In genomic region chr16:16036359-16036792, GRCh38 we compare ENCODE assay signal across 23 cellular contexts.
DNase-seq lines count a peak whose midpoint lies in the region; ATAC-seq and TF ChIP-seq lines count a peak whose summit lies in the region.
"Had no signal": no experiment of that assay in that cellular context is flagged by ENCODE, and none has a peak within 500 bp of the region (broad histone marks: within the 10 kb centered on the region; RNA-seq: fewer than 3 reads in every experiment).

No MANE protein-coding gene starts in this region.

- H3K4me3 ChIP-seq in IMR-90 (ENCODE audit: insufficient read depth, low read depth, low read length) (no peak overlapping the region), osteoblast (ENCODE audit: insufficient read depth, low read length) (no peak overlapping the region)
- H3K4me3 ChIP-seq: GM12878, MG63, SJSA1 had no signal

- H3K9me3 ChIP-seq in IMR-90 (ENCODE audit: control insufficient read depth, insufficient read depth, low read length): no peaks in the 10 kb centered on the region
- H3K9me3 ChIP-seq in osteoblast (ENCODE audit: low read depth, low read length): no peaks in the 10 kb centered on the region
- H3K9me3 ChIP-seq: MG63, SJSA1 had no signal

- peaks cover 60 to 96% of the 10 kb centered on the region in 2 experiments for H3K79me1 ChIP-seq in IMR-90 (ENCODE audit: low read depth in 1 of 2, low read length in 2 of 2)

- no peak overlapping the region for H2BK120ac ChIP-seq in IMR-90 (ENCODE audit: low read depth, low read length)

- peaks cover 4% of the 10 kb centered on the region for H3K9me3 Mint-ChIP-seq in glutamatergic neuron (ENCODE audit: unreplicated experiment)
- H3K9me3 Mint-ChIP-seq: CD4-positive, alpha-beta T cell had no signal

- CTCF ChIA-PET in IMR-90 (lab: Yijun Ruan, JAX): interaction anchor here (0.6 kb wide), 1 partner anchor 220 kb away, joined by 4 read pairs; no protein-coding TSS in a partner anchor

- H3K9ac ChIP-seq in IMR-90 (ENCODE audit: low read depth, low read length): no peak overlapping the region

- no peak overlapping the region for H3K14ac ChIP-seq in IMR-90 (replicated peaks; ENCODE audit: low read depth, low read length)

- no TSS peak for BruUV-seq in IMR-90 (replicated peaks; lab: Mats Ljungman, UMichigan)

- H3K18ac ChIP-seq in IMR-90 (ENCODE audit: low read depth, low read length): no peak overlapping the region

- no peak overlapping the region for H2AK5ac ChIP-seq in IMR-90 (ENCODE audit: low read depth, low read length)

- H3K23ac ChIP-seq in IMR-90 (ENCODE audit: low read depth, low read length): no peak overlapping the region

- POLR2A ChIA-PET in IMR-90 (lab: Charles Lee; ENCODE audit: unreplicated experiment): no interaction called here

- H3K56ac ChIP-seq in IMR-90 (ENCODE audit: extremely low read depth, insufficient read depth, low read length): no peak overlapping the region

- intact Hi-C loops in IMR-90 (cut with micrococcal nuclease): no loop called here

- H3K27ac ChIP-seq in C4-2B (peak overlapping the region; percentile 100), IMR-90 (ENCODE audit: insufficient read depth, low read length) (peak overlapping the region; percentile 27; the same call in 1 of the 2 replicates), osteoblast (ENCODE audit: low read depth, low read length) (no peak overlapping the region)
- H3K27ac ChIP-seq: SJSA1 had no signal

- H4K8ac ChIP-seq in IMR-90 (ENCODE audit: low read depth in 2 of 2, low read length in 2 of 2): no peak overlapping the region

- H3K27me3 ChIP-seq in IMR-90 (ENCODE audit: control insufficient read depth, insufficient read depth, low read length): no peaks in the 10 kb centered on the region
- H3K27me3 ChIP-seq in osteoblast (ENCODE audit: insufficient read depth, low read length): no peaks in the 10 kb centered on the region
- H3K27me3 ChIP-seq: MG63, SJSA1 had no signal

- no peak overlapping the region for H3K27ac Mint-ChIP-seq in glutamatergic neuron (ENCODE audit: unreplicated experiment)
- H3K27ac Mint-ChIP-seq: B cell; CD4-positive, alpha-beta T cell had no signal

- no peak overlapping the region for H3K4me2 ChIP-seq in IMR-90 (ENCODE audit: low read depth, low read length)
- H3K4me2 ChIP-seq in osteoblast (ENCODE audit: insufficient read depth, low read length): no peak overlapping the region

- H4K5ac ChIP-seq in IMR-90 (ENCODE audit: low read depth, low read length): no peak overlapping the region

- peaks cover 2% of the 10 kb centered on the region for H3K4me1 Mint-ChIP-seq in glutamatergic neuron (ENCODE audit: low read depth, unreplicated experiment)

- no peak for TF ChIP-seq POLR2A in IMR-90 (IDR thresholded peaks at IDR 0.05; ENCODE audit: low read depth, low read length)

- dilution Hi-C loops in IMR-90 (cut with HindIII; ENCODE audit: low sequenced_read_pairs, unreplicated experiment): no loop called here

- TF ChIP-seq CTCF in C4-2B (conservative IDR thresholded peaks at IDR 0.05) (no peak), IMR-90 (conservative IDR thresholded peaks at IDR 0.05; ENCODE audit: low read depth, low read length) (no peak), glutamatergic neuron (IDR thresholded peaks at IDR 0.05; ENCODE audit: partially characterized antibody, unreplicated experiment) (no peak), osteoblast (IDR thresholded peaks at IDR 0.05; ENCODE audit: extremely low read depth, low read depth, low read length) (no peak)

- H2BK15ac ChIP-seq in IMR-90 (ENCODE audit: low read depth, low read length): no peak overlapping the region

- H3K79me2 ChIP-seq in osteoblast (ENCODE audit: insufficient read depth, low read length): peaks cover 14% of the 10 kb centered on the region

- H3K4ac ChIP-seq in IMR-90 (ENCODE audit: low read depth, low read length): no peak overlapping the region

- in situ Hi-C loops in IMR-90 (cut with MboI; ENCODE audit: low sequenced_read_pairs): no loop called here

- H3K36me3 ChIP-seq in IMR-90 (ENCODE audit: control insufficient read depth, insufficient read depth, low read length) (peaks cover 75% of the 10 kb centered on the region), osteoblast (ENCODE audit: insufficient read depth, low read length) (peaks cover 64% of the 10 kb centered on the region)

- peaks cover 4% of the 10 kb centered on the region for H3K36me3 Mint-ChIP-seq in glutamatergic neuron (ENCODE audit: unreplicated experiment)

- H2AFZ ChIP-seq in IMR-90 (replicated peaks; ENCODE audit: low read length, poor library complexity) (no peak overlapping the region), osteoblast (ENCODE audit: low read length) (no peak overlapping the region)

- H3K9me1 ChIP-seq in IMR-90 (ENCODE audit: insufficient read depth, low read length): peaks cover 37% of the 10 kb centered on the region

- no peak overlapping the region for H4K91ac ChIP-seq in IMR-90 (ENCODE audit: insufficient read depth, low read depth, low read length)

- H2BK5ac ChIP-seq in IMR-90 (ENCODE audit: low read depth, low read length, poor library complexity, severe bottlenecking): peak overlapping the region; percentile 53

- no peak for ATAC-seq in IMR-90 (ENCODE audit: low read depth)
- ATAC-seq: GM12878 had no signal

- no CpG with 5 or more reads among the region's 8 CpGs for WGBS in IMR-90 (ENCODE audit: extremely low coverage in 2 of 2, insufficient read length in 1 of 2), 2 experiments

- TF ChIP-seq RAD21 in IMR-90 (IDR thresholded peaks at IDR 0.05; ENCODE audit: low read length): no peak

- peaks cover 30% of the 10 kb centered on the region; the same call in 1 of the 2 replicates for H4K20me1 ChIP-seq in IMR-90 (ENCODE audit: insufficient read depth, low read length)
- H4K20me1 ChIP-seq in osteoblast (ENCODE audit: insufficient read depth, low read length): peaks cover 14% of the 10 kb centered on the region

- DNase-seq in IMR-90 (no peak), glutamatergic neuron (peak; percentile 23), osteoblast (ENCODE audit: insufficient read length, low spot score, missing footprints) (peak; percentile 46), GM03348 (ENCODE audit: low spot score) (no peak), NOMO-1 (lab: John Stamatoyannopoulos, UW; ENCODE audit: unreplicated experiment in 2 of 2) (no peak), NCI-H1930 (lab: John Stamatoyannopoulos, UW) (no peak), NCI-H510A treated with DMSO at 0.1 percent for 48 hours (lab: John Stamatoyannopoulos, UW) (no peak)
- DNase-seq: ACHN; CD4-positive, alpha-beta T cell; DMS79; H7; MG63; NCI-H1092; NCI-H1694 treated with DMSO at 0.1 percent for 48 hours; NCI-H345; NCI-H69; NK-92 treated with Interleukin-12 subunit alpha and Interleukin-12 subunit beta, amount 100 ng/mL, for 24 hours; OCI-M1; RPMI8226 had no signal

- H3K27me3 Mint-ChIP-seq in glutamatergic neuron (ENCODE audit: unreplicated experiment): no peaks in the 10 kb centered on the region
- H3K27me3 Mint-ChIP-seq: B cell; CD4-positive, alpha-beta T cell had no signal

- no peak overlapping the region for H2AK9ac ChIP-seq in IMR-90 (replicated peaks; ENCODE audit: low read depth, low read length, poor library complexity)

- H3K4me1 ChIP-seq in IMR-90 (ENCODE audit: control insufficient read depth, insufficient read depth, low read length) (peaks cover 5% of the 10 kb centered on the region), osteoblast (ENCODE audit: insufficient read depth, low read length) (no peaks in the 10 kb centered on the region)
- H3K4me1 ChIP-seq: SJSA1 had no signal

- H2BK20ac ChIP-seq in IMR-90 (ENCODE audit: low read depth, low read length): no peak overlapping the region

- H3K4me3 Mint-ChIP-seq in glutamatergic neuron (ENCODE audit: unreplicated experiment): no peak overlapping the region
- H3K4me3 Mint-ChIP-seq: B cell; CD4-positive, alpha-beta T cell had no signal

TF ChIP-seq in IMR-90, 13 proteins besides CTCF, POLR2A, EP300 and RAD21:
- TF ChIP-seq SMC3 (IDR thresholded peaks at IDR 0.05; ENCODE audit: low read depth, low read length) (no peak), BHLHE40 (IDR thresholded peaks at IDR 0.05; ENCODE audit: low read depth, low read length) (no peak), USF2 (IDR thresholded peaks at IDR 0.05; ENCODE audit: low read depth, low read length) (no peak), MAZ (IDR thresholded peaks at IDR 0.05; ENCODE audit: borderline replicate concordance, low read depth, low read length) (no peak), CHD1 (IDR thresholded peaks at IDR 0.05; ENCODE audit: low read depth, low read length) (no peak)
TF ChIP-seq in IMR-90: peak in this region for 0.

Comparison
In these comparisons a context has a peak if more than half of its experiments do, and no peak if none do; other contexts are left out.
1. DNase-seq: peak in glutamatergic neuron (single experiment) and osteoblast (single experiment); none in IMR-90 (single experiment), GM03348 (single experiment), NOMO-1 (0 of 2), NCI-H1930 (0 of 2) and NCI-H510A treated with DMSO at 0.1 percent for 48 hours (single experiment).